1 cellular context compared by ENCODE assay signal in the genomic region with DNA sequence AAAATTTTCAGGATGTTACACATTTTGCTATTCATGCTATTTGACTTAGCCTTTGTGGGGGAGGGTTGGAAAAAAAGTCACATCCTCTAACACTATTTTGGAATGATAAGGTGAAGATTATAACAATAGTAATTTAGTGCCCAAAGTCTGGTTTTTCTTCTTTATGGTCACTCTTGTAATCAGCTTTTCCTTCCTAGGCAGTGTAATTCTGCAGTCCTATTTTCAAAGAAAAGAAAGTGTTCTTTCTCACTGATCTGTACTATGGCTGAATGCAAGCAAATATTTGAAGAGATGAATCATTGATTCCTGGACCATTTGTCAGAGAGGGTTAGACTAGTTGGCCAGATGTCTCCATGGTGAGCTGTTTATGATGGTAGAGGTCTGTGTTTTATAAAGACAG.
TF ChIP-seq lines count a peak whose summit lies in the region.

No MANE protein-coding gene starts in this region.

TF ChIP-seq in HepG2, 621 proteins besides CTCF, POLR2A, EP300 and RAD21 (continued from another document and continues in another):
- TF ChIP-seq, protein P1, sequence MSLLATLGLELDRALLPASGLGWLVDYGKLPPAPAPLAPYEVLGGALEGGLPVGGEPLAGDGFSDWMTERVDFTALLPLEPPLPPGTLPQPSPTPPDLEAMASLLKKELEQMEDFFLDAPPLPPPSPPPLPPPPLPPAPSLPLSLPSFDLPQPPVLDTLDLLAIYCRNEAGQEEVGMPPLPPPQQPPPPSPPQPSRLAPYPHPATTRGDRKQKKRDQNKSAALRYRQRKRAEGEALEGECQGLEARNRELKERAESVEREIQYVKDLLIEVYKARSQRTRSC (CRISPR knock-in tag; IDR thresholded peaks at IDR 0.05; ENCODE audit: low read depth), result no peak
- no peak for TF ChIP-seq ZNF253 (CRISPR knock-in tag; IDR thresholded peaks at IDR 0.05; ENCODE audit: borderline replicate concordance)
- no peak for TF ChIP-seq FOXM1 (CRISPR knock-in tag; IDR thresholded peaks at IDR 0.05)
- TF ChIP-seq RBAK (CRISPR knock-in tag; IDR thresholded peaks at IDR 0.05), result no peak
- TF ChIP-seq HMG20A (CRISPR knock-in tag; IDR thresholded peaks at IDR 0.05; ENCODE audit: borderline replicate concordance), result peak; percentile 91
- TF ChIP-seq ARNTL (CRISPR knock-in tag; IDR thresholded peaks at IDR 0.05), result no peak
- TF ChIP-seq, protein P2, sequence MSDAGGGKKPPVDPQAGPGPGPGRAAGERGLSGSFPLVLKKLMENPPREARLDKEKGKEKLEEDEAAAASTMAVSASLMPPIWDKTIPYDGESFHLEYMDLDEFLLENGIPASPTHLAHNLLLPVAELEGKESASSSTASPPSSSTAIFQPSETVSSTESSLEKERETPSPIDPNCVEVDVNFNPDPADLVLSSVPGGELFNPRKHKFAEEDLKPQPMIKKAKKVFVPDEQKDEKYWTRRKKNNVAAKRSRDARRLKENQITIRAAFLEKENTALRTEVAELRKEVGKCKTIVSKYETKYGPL (CRISPR knock-in tag; IDR thresholded peaks at IDR 0.05), result no peak
- TF ChIP-seq HMG20B (CRISPR knock-in tag; conservative IDR thresholded peaks at IDR 0.05), result no peak; the same call in 1 of the 2 replicates
- no peak for TF ChIP-seq ZNF12 (CRISPR knock-in tag; IDR thresholded peaks at IDR 0.05)
- TF ChIP-seq TAF15 (IDR thresholded peaks at IDR 0.05; ENCODE audit: low read depth, low read length, poor library complexity, severe bottlenecking), result no peak
- TF ChIP-seq, protein P3, sequence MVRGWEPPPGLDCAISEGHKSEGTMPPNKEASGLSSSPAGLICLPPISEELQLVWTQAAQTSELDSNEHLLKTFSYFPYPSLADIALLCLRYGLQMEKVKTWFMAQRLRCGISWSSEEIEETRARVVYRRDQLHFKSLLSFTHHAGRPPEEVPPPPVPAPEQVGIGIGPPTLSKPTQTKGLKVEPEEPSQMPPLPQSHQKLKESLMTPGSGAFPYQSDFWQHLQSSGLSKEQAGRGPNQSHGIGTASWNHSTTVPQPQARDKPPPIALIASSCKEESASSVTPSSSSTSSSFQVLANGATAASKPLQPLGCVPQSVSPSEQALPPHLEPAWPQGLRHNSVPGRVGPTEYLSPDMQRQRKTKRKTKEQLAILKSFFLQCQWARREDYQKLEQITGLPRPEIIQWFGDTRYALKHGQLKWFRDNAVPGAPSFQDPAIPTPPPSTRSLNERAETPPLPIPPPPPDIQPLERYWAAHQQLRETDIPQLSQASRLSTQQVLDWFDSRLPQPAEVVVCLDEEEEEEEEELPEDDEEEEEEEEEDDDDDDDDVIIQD (CRISPR knock-in tag; IDR thresholded peaks at IDR 0.05; ENCODE audit: low read depth), result peak; percentile 86
- TF ChIP-seq ZNF260 (CRISPR knock-in tag; IDR thresholded peaks at IDR 0.05; ENCODE audit: borderline replicate concordance, low read depth), result no peak
- peak; percentile 90 for TF ChIP-seq FOXA3 (CRISPR knock-in tag; IDR thresholded peaks at IDR 0.05)
- TF ChIP-seq, protein P4, sequence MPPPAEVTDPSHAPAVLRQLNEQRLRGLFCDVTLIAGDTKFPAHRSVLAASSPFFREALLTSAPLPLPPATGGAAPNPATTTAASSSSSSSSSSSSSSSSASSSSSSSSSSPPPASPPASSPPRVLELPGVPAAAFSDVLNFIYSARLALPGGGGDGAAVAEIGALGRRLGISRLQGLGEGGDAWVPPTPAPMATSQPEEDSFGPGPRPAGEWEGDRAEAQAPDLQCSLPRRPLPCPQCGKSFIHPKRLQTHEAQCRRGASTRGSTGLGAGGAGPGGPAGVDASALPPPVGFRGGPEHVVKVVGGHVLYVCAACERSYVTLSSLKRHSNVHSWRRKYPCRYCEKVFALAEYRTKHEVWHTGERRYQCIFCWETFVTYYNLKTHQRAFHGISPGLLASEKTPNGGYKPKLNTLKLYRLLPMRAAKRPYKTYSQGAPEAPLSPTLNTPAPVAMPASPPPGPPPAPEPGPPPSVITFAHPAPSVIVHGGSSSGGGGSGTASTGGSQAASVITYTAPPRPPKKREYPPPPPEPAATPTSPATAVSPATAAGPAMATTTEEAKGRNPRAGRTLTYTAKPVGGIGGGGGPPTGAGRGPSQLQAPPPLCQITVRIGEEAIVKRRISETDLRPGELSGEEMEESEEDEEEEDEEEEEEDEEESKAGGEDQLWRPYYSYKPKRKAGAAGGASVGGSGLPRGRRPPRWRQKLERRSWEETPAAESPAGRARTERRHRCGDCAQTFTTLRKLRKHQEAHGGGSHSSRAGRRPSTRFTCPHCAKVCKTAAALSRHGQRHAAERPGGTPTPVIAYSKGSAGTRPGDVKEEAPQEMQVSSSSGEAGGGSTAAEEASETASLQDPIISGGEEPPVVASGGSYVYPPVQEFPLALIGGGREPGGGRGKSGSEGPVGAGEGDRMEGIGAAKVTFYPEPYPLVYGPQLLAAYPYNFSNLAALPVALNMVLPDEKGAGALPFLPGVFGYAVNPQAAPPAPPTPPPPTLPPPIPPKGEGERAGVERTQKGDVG (CRISPR knock-in tag; IDR thresholded peaks at IDR 0.05; ENCODE audit: borderline replicate concordance), result no peak
- TF ChIP-seq, protein P5, sequence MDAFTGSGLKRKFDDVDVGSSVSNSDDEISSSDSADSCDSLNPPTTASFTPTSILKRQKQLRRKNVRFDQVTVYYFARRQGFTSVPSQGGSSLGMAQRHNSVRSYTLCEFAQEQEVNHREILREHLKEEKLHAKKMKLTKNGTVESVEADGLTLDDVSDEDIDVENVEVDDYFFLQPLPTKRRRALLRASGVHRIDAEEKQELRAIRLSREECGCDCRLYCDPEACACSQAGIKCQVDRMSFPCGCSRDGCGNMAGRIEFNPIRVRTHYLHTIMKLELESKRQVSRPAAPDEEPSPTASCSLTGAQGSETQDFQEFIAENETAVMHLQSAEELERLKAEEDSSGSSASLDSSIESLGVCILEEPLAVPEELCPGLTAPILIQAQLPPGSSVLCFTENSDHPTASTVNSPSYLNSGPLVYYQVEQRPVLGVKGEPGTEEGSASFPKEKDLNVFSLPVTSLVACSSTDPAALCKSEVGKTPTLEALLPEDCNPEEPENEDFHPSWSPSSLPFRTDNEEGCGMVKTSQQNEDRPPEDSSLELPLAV (CRISPR knock-in tag; conservative IDR thresholded peaks at IDR 0.05; ENCODE audit: low read depth), result no peak
- TF ChIP-seq FOXA1 (IDR thresholded peaks at IDR 0.05), result no peak
- TF ChIP-seq FOXA1 (CRISPR knock-in tag; IDR thresholded peaks at IDR 0.05), result peak; percentile 78
- TF ChIP-seq, protein P6, sequence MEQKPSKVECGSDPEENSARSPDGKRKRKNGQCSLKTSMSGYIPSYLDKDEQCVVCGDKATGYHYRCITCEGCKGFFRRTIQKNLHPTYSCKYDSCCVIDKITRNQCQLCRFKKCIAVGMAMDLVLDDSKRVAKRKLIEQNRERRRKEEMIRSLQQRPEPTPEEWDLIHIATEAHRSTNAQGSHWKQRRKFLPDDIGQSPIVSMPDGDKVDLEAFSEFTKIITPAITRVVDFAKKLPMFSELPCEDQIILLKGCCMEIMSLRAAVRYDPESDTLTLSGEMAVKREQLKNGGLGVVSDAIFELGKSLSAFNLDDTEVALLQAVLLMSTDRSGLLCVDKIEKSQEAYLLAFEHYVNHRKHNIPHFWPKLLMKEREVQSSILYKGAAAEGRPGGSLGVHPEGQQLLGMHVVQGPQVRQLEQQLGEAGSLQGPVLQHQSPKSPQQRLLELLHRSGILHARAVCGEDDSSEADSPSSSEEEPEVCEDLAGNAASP (CRISPR knock-in tag; IDR thresholded peaks at IDR 0.05; ENCODE audit: borderline replicate concordance), result peak; percentile 80
- peak; percentile 65 for TF ChIP-seq ONECUT2 (CRISPR knock-in tag; IDR thresholded peaks at IDR 0.05)
- TF ChIP-seq, protein P7, sequence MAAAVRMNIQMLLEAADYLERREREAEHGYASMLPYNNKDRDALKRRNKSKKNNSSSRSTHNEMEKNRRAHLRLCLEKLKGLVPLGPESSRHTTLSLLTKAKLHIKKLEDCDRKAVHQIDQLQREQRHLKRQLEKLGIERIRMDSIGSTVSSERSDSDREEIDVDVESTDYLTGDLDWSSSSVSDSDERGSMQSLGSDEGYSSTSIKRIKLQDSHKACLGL (CRISPR knock-in tag; IDR thresholded peaks at IDR 0.05), result no peak
- TF ChIP-seq, protein P8, sequence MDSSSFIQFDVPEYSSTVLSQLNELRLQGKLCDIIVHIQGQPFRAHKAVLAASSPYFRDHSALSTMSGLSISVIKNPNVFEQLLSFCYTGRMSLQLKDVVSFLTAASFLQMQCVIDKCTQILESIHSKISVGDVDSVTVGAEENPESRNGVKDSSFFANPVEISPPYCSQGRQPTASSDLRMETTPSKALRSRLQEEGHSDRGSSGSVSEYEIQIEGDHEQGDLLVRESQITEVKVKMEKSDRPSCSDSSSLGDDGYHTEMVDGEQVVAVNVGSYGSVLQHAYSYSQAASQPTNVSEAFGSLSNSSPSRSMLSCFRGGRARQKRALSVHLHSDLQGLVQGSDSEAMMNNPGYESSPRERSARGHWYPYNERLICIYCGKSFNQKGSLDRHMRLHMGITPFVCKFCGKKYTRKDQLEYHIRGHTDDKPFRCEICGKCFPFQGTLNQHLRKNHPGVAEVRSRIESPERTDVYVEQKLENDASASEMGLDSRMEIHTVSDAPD (CRISPR knock-in tag; IDR thresholded peaks at IDR 0.05), result no peak
- TF ChIP-seq, protein P9, sequence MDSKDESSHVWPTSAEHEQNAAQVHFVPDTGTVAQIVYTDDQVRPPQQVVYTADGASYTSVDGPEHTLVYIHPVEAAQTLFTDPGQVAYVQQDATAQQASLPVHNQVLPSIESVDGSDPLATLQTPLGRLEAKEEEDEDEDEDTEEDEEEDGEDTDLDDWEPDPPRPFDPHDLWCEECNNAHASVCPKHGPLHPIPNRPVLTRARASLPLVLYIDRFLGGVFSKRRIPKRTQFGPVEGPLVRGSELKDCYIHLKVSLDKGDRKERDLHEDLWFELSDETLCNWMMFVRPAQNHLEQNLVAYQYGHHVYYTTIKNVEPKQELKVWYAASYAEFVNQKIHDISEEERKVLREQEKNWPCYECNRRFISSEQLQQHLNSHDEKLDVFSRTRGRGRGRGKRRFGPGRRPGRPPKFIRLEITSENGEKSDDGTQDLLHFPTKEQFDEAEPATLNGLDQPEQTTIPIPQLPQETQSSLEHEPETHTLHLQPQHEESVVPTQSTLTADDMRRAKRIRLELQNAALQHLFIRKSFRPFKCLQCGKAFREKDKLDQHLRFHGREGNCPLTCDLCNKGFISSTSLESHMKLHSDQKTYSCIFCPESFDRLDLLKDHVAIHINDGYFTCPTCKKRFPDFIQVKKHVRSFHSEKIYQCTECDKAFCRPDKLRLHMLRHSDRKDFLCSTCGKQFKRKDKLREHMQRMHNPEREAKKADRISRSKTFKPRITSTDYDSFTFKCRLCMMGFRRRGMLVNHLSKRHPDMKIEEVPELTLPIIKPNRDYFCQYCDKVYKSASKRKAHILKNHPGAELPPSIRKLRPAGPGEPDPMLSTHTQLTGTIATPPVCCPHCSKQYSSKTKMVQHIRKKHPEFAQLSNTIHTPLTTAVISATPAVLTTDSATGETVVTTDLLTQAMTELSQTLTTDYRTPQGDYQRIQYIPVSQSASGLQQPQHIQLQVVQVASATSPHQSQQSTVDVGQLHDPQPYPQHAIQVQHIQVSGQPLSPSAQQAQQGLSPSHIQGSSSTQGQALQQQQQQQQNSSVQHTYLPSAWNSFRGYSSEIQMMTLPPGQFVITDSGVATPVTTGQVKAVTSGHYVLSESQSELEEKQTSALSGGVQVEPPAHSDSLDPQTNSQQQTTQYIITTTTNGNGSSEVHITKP (CRISPR knock-in tag; IDR thresholded peaks at IDR 0.05; ENCODE audit: low read depth), result no peak
- TF ChIP-seq PAX8 (CRISPR knock-in tag; IDR thresholded peaks at IDR 0.05; ENCODE audit: borderline replicate concordance), result no peak
- no peak for TF ChIP-seq NR1H2 (CRISPR knock-in tag; IDR thresholded peaks at IDR 0.05; ENCODE audit: borderline replicate concordance, low read depth)
- no peak; the same call in 1 of the 2 replicates for TF ChIP-seq NR2F6 (IDR thresholded peaks at IDR 0.05)
- peak; percentile 47; the same call in 1 of the 2 replicates for TF ChIP-seq NR2F6 (CRISPR knock-in tag; IDR thresholded peaks at IDR 0.05)
- TF ChIP-seq, protein P10, sequence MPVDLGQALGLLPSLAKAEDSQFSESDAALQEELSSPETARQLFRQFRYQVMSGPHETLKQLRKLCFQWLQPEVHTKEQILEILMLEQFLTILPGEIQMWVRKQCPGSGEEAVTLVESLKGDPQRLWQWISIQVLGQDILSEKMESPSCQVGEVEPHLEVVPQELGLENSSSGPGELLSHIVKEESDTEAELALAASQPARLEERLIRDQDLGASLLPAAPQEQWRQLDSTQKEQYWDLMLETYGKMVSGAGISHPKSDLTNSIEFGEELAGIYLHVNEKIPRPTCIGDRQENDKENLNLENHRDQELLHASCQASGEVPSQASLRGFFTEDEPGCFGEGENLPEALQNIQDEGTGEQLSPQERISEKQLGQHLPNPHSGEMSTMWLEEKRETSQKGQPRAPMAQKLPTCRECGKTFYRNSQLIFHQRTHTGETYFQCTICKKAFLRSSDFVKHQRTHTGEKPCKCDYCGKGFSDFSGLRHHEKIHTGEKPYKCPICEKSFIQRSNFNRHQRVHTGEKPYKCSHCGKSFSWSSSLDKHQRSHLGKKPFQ (CRISPR knock-in tag; IDR thresholded peaks at IDR 0.05; ENCODE audit: insufficient replicate concordance), result no peak
- peak; percentile 95 for TF ChIP-seq SOX5 (CRISPR knock-in tag; IDR thresholded peaks at IDR 0.05; ENCODE audit: borderline replicate concordance)
- no peak for TF ChIP-seq RBM39 (IDR thresholded peaks at IDR 0.05; ENCODE audit: low read depth, low read length, poor library complexity, severe bottlenecking)
- TF ChIP-seq ISL2 (CRISPR knock-in tag; IDR thresholded peaks at IDR 0.05), result peak; percentile 78
- TF ChIP-seq ZFP1 (CRISPR knock-in tag; IDR thresholded peaks at IDR 0.05), result peak; percentile 76; the same call in 1 of the 2 replicates
- TF ChIP-seq GABPA (IDR thresholded peaks at IDR 0.05; ENCODE audit: low read depth, low read length), result no peak
- no peak for TF ChIP-seq GABPA (CRISPR knock-in tag; IDR thresholded peaks at IDR 0.05; ENCODE audit: low read depth)
- TF ChIP-seq ZNF891 (CRISPR knock-in tag; IDR thresholded peaks at IDR 0.05), result no peak
- TF ChIP-seq ZNF24 (IDR thresholded peaks at IDR 0.05), result 0 out of 2 replicates have a peak, but pooled peaks have one; percentile 20
- TF ChIP-seq CENPT (CRISPR knock-in tag; IDR thresholded peaks at IDR 0.05; ENCODE audit: low read depth), result no peak
- TF ChIP-seq, protein P11, sequence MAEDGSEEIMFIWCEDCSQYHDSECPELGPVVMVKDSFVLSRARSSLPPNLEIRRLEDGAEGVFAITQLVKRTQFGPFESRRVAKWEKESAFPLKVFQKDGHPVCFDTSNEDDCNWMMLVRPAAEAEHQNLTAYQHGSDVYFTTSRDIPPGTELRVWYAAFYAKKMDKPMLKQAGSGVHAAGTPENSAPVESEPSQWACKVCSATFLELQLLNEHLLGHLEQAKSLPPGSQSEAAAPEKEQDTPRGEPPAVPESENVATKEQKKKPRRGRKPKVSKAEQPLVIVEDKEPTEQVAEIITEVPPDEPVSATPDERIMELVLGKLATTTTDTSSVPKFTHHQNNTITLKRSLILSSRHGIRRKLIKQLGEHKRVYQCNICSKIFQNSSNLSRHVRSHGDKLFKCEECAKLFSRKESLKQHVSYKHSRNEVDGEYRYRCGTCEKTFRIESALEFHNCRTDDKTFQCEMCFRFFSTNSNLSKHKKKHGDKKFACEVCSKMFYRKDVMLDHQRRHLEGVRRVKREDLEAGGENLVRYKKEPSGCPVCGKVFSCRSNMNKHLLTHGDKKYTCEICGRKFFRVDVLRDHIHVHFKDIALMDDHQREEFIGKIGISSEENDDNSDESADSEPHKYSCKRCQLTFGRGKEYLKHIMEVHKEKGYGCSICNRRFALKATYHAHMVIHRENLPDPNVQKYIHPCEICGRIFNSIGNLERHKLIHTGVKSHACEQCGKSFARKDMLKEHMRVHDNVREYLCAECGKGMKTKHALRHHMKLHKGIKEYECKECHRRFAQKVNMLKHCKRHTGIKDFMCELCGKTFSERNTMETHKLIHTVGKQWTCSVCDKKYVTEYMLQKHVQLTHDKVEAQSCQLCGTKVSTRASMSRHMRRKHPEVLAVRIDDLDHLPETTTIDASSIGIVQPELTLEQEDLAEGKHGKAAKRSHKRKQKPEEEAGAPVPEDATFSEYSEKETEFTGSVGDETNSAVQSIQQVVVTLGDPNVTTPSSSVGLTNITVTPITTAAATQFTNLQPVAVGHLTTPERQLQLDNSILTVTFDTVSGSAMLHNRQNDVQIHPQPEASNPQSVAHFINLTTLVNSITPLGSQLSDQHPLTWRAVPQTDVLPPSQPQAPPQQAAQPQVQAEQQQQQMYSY (CRISPR knock-in tag; IDR thresholded peaks at IDR 0.05), result no peak
